In the genomic region with DNA sequence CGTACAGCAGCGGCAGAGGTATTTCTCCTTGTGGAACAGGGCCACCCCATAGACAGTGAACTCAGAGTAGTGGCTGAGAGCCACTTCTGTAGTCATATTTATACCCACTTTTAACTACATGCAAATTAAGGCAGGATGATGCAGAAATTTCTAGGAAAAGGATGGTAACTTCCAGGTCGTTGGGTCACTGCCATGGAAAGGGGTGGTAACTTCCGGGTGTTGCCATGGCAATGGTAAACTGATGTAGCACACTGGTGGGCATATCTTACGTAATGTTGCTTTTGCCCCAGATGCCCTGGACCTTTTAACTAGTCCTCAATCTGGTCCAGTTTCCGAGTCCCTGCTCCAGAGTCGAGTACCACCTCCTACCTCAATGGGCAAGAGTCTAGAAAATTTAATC, we compare ENCODE assay signal across 6 cellular contexts.
"Had no signal": no experiment of that assay in that cellular context is flagged by ENCODE, and none has a peak within 500 bp of the region (broad histone marks: within the 10 kb centered on the region; RNA-seq: fewer than 3 reads in every experiment).

No MANE protein-coding gene starts in this region.

- H3K9ac ChIP-seq: KMS-11 had no signal

- H3K4me2 ChIP-seq: KMS-11 had no signal

- H3K27ac ChIP-seq: KMS-11 had no signal

- DNase-seq: GOT3, H7, HCEC 1CT, IMR-90, KBM-7 had no signal
